Comparison of ENCODE assay signal across 25 cellular contexts in the genomic region with DNA sequence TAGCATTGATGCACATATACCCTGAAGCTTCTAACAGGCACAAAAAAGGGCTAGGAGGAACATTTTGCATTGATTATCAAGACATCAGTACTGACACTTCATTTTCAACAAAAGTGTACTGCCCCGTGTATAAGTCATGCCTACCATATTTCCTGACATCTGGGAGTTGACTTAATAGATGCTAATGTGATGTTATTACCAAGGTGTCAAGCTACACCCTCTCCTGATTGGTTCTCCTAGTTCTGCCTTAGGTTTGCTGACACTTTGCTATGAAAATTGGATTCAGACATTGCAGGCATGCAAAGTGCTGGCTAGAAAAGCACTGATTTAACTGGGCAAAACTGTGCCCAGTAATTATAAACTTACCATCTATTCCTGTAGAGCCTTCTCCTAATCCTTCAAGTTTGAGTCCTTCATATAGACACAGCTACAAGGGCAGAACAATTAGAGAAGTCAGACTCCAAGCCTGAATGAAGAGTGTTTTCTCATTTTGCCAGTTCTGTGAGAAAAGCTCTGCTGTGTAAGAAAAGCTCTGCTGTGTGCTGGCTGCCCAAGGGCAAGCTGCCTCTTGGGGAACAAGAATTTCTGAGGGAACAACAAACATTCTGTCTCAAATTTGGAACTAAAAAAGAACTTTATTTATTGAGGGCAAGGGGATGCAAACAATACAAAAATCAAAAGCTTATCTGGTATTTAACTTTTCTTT. TPM values are rescaled to one million over a fixed set of nuclear protein-coding genes. Genes with fewer than 3 reads are reported as not detected.
A peak's percentile ranks its signal among the peaks of the same experiment; 100 is the strongest.
DNase-seq lines count a peak whose midpoint lies in the region; ATAC-seq and TF ChIP-seq lines count a peak whose summit lies in the region.
"Had no signal": no experiment of that assay in that cellular context is flagged by ENCODE, and none has a peak within 500 bp of the region (broad histone marks: within the 10 kb centered on the region; RNA-seq: fewer than 3 reads in every experiment).

No MANE protein-coding gene starts in this region.

- peak overlapping the region; percentile 72 for H3K27ac Mint-ChIP-seq in activated naive CD4-positive, alpha-beta T cell treated with anti-CD3 and anti-CD28 coated beads, Interleukin-2, amount 50 U/mL, for 24 hours
- H3K27ac Mint-ChIP-seq in activated naive CD4-positive, alpha-beta T cell treated with anti-CD3 and anti-CD28 coated beads for 36 hours, result no peak overlapping the region
- peak overlapping the region; percentile 73 for H3K27ac Mint-ChIP-seq in type B pancreatic cell
- H3K27ac Mint-ChIP-seq: dendritic cell treated with granulocyte-macrophage colony-stimulating factor and Interleukin-4, amounts not matched to agents 40 ng/mL and 50 ng/mL, for 4 days had no signal

- H3K9me3 Mint-ChIP-seq in activated naive CD4-positive, alpha-beta T cell treated with anti-CD3 and anti-CD28 coated beads, Interleukin-2, amount 50 U/mL, for 24 hours, result no peaks in the 10 kb centered on the region
- no peaks in the 10 kb centered on the region for H3K9me3 Mint-ChIP-seq in activated naive CD4-positive, alpha-beta T cell treated with anti-CD3 and anti-CD28 coated beads for 36 hours
- H3K9me3 Mint-ChIP-seq in type B pancreatic cell, result no peaks in the 10 kb centered on the region
- H3K9me3 Mint-ChIP-seq: dendritic cell treated with granulocyte-macrophage colony-stimulating factor and Interleukin-4, amounts not matched to agents 40 ng/mL and 50 ng/mL, for 4 days had no signal

- POLR2A ChIA-PET in Panc1 (lab: Charles Lee), result interaction anchor here (0.6 to 1.0 kb wide), 5 partner anchors 10 to 191 kb away, joined by 3 to 7 read pairs (median 5); no protein-coding TSS in a partner anchor

- H4K20me1 ChIP-seq in hepatocyte (ENCODE audit: insufficient read depth, poor library complexity, severe bottlenecking), result no peaks in the 10 kb centered on the region

- peaks cover 14% of the 10 kb centered on the region for H3K36me3 Mint-ChIP-seq in activated naive CD4-positive, alpha-beta T cell treated with anti-CD3 and anti-CD28 coated beads, Interleukin-2, amount 50 U/mL, for 24 hours
- peaks cover 36% of the 10 kb centered on the region for H3K36me3 Mint-ChIP-seq in activated naive CD4-positive, alpha-beta T cell treated with anti-CD3 and anti-CD28 coated beads for 36 hours (ENCODE audit: low read depth)
- H3K36me3 Mint-ChIP-seq in type B pancreatic cell, result peaks cover 21% of the 10 kb centered on the region

- H3K27me3 Mint-ChIP-seq in activated naive CD4-positive, alpha-beta T cell treated with anti-CD3 and anti-CD28 coated beads, Interleukin-2, amount 50 U/mL, for 24 hours, result no peaks in the 10 kb centered on the region
- H3K27me3 Mint-ChIP-seq in activated naive CD4-positive, alpha-beta T cell treated with anti-CD3 and anti-CD28 coated beads for 36 hours (ENCODE audit: low read depth), result no peaks in the 10 kb centered on the region
- H3K27me3 Mint-ChIP-seq in type B pancreatic cell, result peaks cover 3% of the 10 kb centered on the region
- H3K27me3 Mint-ChIP-seq: dendritic cell treated with granulocyte-macrophage colony-stimulating factor and Interleukin-4, amounts not matched to agents 40 ng/mL and 50 ng/mL, for 4 days had no signal

- DNase-seq in activated naive CD4-positive, alpha-beta T cell treated with anti-CD3 and anti-CD28 coated beads for 36 hours, result no peak
- DNase-seq in Panc1 (ENCODE audit: low read depth, low spot score) (no peak), hepatocyte (ENCODE audit: low spot score) (no peak), type B pancreatic cell (ENCODE audit: extremely low spot score, unreplicated experiment) (no peak), NCI-H1105 (lab: John Stamatoyannopoulos, UW) (no peak), HuH-7.5 (ENCODE audit: low spot score) (no peak), sigmoid colon (no peak)
- DNase-seq: ACHN; activated CD4-positive, CD25-positive, alpha-beta regulatory T cell; activated naive CD4-positive, alpha-beta T cell treated with Interleukin-2 at 50 U/mL for 16 hours; activated T-cell treated with anti-CD3 and anti-CD28 coated beads, Interleukin-2, amount 50 U/mL, for 48 hours; caudate nucleus; MV-4-11; NCI-H1694; NCI-H524 treated with DMSO at 0.1 percent for 48 hours; Peyer's patch; stimulated activated CD4-positive, alpha-beta T cell treated with anti-CD3 and anti-CD28 coated beads, Interleukin-2, amount 100 ng/mL, for 24 hours had no signal

- no TSS peak for BruUV-seq in Panc1 (replicated peaks; lab: Mats Ljungman, UMichigan)

- no peak for TF ChIP-seq POLR2A in sigmoid colon (IDR thresholded peaks at IDR 0.05)

- 70% methylated on average over 1 of the region's 1 CpG for WGBS in hepatocyte (ENCODE audit: low lambda C conversion rate, missing lambda C conversion rate)
- WGBS in sigmoid colon, 2 donors, result 44 to 63% methylated on average over 1 of the region's 1 CpG

- no peaks in the 10 kb centered on the region for H3K27me3 ChIP-seq in Panc1 (ENCODE audit: control insufficient read depth, insufficient read depth, low read length)
- H3K27me3 ChIP-seq in hepatocyte, result no peaks in the 10 kb centered on the region
- H3K27me3 ChIP-seq in sigmoid colon, result no peaks in the 10 kb centered on the region
- H3K27me3 ChIP-seq: ascending aorta, Peyer's patch had no signal

- CTCF ChIA-PET in activated naive CD4-positive, alpha-beta T cell treated with anti-CD3 and anti-CD28 coated beads for 36 hours (lab: Charles Lee), result interaction anchor here (0.6 to 5.6 kb wide), 6 partner anchors 9 to 62 kb away, joined by 3 to 52 read pairs (median 4); no protein-coding TSS in a partner anchor
- CTCF ChIA-PET in Panc1 (lab: Charles Lee), result interaction anchor here (0.6 to 1.2 kb wide), 2 partner anchors 9 to 267 kb away, joined by 5 to 6 read pairs; no protein-coding TSS in a partner anchor

- H3K36me3 ChIP-seq in Panc1 (ENCODE audit: control insufficient read depth, insufficient read depth, low read length) (peaks cover 43% of the 10 kb centered on the region), hepatocyte (replicated peaks; ENCODE audit: insufficient read depth, low read depth) (no peaks in the 10 kb centered on the region), sigmoid colon (peaks cover 0 to 43% (median 19%) of the 10 kb centered on the region in 4 donors)

- H3K27ac ChIP-seq in Panc1 (ENCODE audit: low read length) (peak overlapping the region; percentile 99), hepatocyte (peak overlapping the region; percentile 71), sigmoid colon (peak overlapping the region in 2 of 4 donors; percentile 16 to 20)
- H3K27ac ChIP-seq: ascending aorta, C4-2B, KMS-11, Peyer's patch had no signal

- intact Hi-C loops in activated naive CD4-positive, alpha-beta T cell treated with anti-CD3 and anti-CD28 coated beads for 36 hours (cut with micrococcal nuclease), result loop anchor here (10.0 kb wide), 1 partner anchor 368 kb away; the partner anchor contains the start of gene SNX27
- intact Hi-C loops in Panc1 (cut with micrococcal nuclease; ENCODE audit: unreplicated experiment), result no loop called here
- intact Hi-C loops in sigmoid colon (cut with DNase I), result no loop called here

- ATAC-seq in Panc1, result no peak

- H3K4me1 Mint-ChIP-seq in activated naive CD4-positive, alpha-beta T cell treated with anti-CD3 and anti-CD28 coated beads, Interleukin-2, amount 50 U/mL, for 24 hours, result peaks cover 29% of the 10 kb centered on the region
- peaks cover 34% of the 10 kb centered on the region for H3K4me1 Mint-ChIP-seq in activated naive CD4-positive, alpha-beta T cell treated with anti-CD3 and anti-CD28 coated beads for 36 hours (ENCODE audit: low read depth)
- H3K4me1 Mint-ChIP-seq in type B pancreatic cell (ENCODE audit: unreplicated experiment), result peaks cover 32% of the 10 kb centered on the region

- H3K4me3 ChIP-seq in Panc1 (ENCODE audit: low read depth in 2 of 2, low read length in 2 of 2) (no peak overlapping the region), hepatocyte (no peak overlapping the region), sigmoid colon (no peak overlapping the region)
- H3K4me3 ChIP-seq: ascending aorta, lung, Peyer's patch, skin epidermis had no signal

- no peak for TF ChIP-seq CTCF in Panc1 (IDR thresholded peaks at IDR 0.05)
- no peak for TF ChIP-seq CTCF in hepatocyte (IDR thresholded peaks at IDR 0.05; ENCODE audit: poor library complexity)
- TF ChIP-seq CTCF in type B pancreatic cell (conservative IDR thresholded peaks at IDR 0.05), result no peak
- no peak for TF ChIP-seq CTCF in sigmoid colon (IDR thresholded peaks at IDR 0.05)

- in situ Hi-C loops in Panc1 (cut with HindIII; ENCODE audit: low pct_unique_long_range_greater_than_20kb, low sequenced_read_pairs), result no loop called here

- peaks cover 97% of the 10 kb centered on the region for H3K4me1 ChIP-seq in Panc1 (ENCODE audit: control insufficient read depth, insufficient read depth, low read length)
- H3K4me1 ChIP-seq in hepatocyte (ENCODE audit: insufficient read depth), result peaks cover 59% of the 10 kb centered on the region
- peaks cover 0 to 15% (median 12%) of the 10 kb centered on the region in 4 donors for H3K4me1 ChIP-seq in sigmoid colon

- H3K9me2 ChIP-seq in hepatocyte (replicated peaks; ENCODE audit: insufficient read depth), result no peaks in the 10 kb centered on the region

- no peak overlapping the region for H3K4me2 ChIP-seq in hepatocyte
- H3K4me2 ChIP-seq: KMS-11 had no signal

- no peak overlapping the region for H3K4me3 Mint-ChIP-seq in activated naive CD4-positive, alpha-beta T cell treated with anti-CD3 and anti-CD28 coated beads, Interleukin-2, amount 50 U/mL, for 24 hours
- H3K4me3 Mint-ChIP-seq in activated naive CD4-positive, alpha-beta T cell treated with anti-CD3 and anti-CD28 coated beads for 36 hours, result no peak overlapping the region
- peak overlapping the region; percentile 20 for H3K4me3 Mint-ChIP-seq in type B pancreatic cell
- H3K4me3 Mint-ChIP-seq: dendritic cell treated with granulocyte-macrophage colony-stimulating factor and Interleukin-4, amounts not matched to agents 40 ng/mL and 50 ng/mL, for 4 days had no signal

- H3K9me3 ChIP-seq in Panc1 (ENCODE audit: control insufficient read depth, insufficient read depth, low read depth, low read length) (no peaks in the 10 kb centered on the region), hepatocyte (ENCODE audit: low read depth) (no peaks in the 10 kb centered on the region), sigmoid colon (no peaks in the 10 kb centered on the region)
- H3K9me3 ChIP-seq: ascending aorta, Peyer's patch had no signal

- H3K79me2 ChIP-seq in hepatocyte, result peaks cover 42% of the 10 kb centered on the region

- TF ChIP-seq EP300 in sigmoid colon (IDR thresholded peaks at IDR 0.05), result no peak

- no peak overlapping the region for H2AFZ ChIP-seq in hepatocyte

RNA-seq across cellular contexts. Expression of gene S100A10, which starts 11.2 kb away (rescaled TPM):
- 100 to 1,000 TPM; 159 to 170 TPM for total RNA-seq in activated naive CD4-positive, alpha-beta T cell treated with anti-CD3 and anti-CD28 coated beads for 36 hours
- total RNA-seq in Panc1 (2021; ENCODE audit: unreplicated experiment) (1,621 TPM), hepatocyte (408 and 485 TPM in 2 replicates), type B pancreatic cell (ENCODE audit: low replicate concordance) (316 and 1,258 TPM in 2 replicates), sigmoid colon (10 to 100 TPM; 20.2 to 57.9 (median 43.0) TPM)
- polyA plus RNA-seq in Panc1 (2012; ENCODE audit: insufficient read length), result 1,294 TPM
- polyA plus RNA-seq in hepatocyte (3,367 and 3,493 TPM in 2 replicates), sigmoid colon (1,000 to 10,000 TPM; 1,087 to 1,816 (median 1,723) TPM)
- total RNA-seq: G401 had no signal

RNA-seq across cellular contexts. Expression of gene S100A11, which starts 54.4 kb away (rescaled TPM):
- total RNA-seq in activated naive CD4-positive, alpha-beta T cell treated with anti-CD3 and anti-CD28 coated beads for 36 hours, result 100 to 1,000 TPM; 229 to 235 TPM
- total RNA-seq in Panc1 (2021; ENCODE audit: unreplicated experiment) (474 TPM), hepatocyte (258 and 295 TPM in 2 replicates), type B pancreatic cell (ENCODE audit: low replicate concordance) (511 and 1,438 TPM in 2 replicates), sigmoid colon (100 to 1,000 TPM in 3 of 4 donors, 10 to 100 TPM in 1; 92.6 to 156 (median 109) TPM)
- 692 TPM for polyA plus RNA-seq in Panc1 (2012; ENCODE audit: insufficient read length)
- polyA plus RNA-seq in hepatocyte (1,491 and 1,531 TPM in 2 replicates), sigmoid colon (100 to 1,000 TPM; 371 to 633 (median 478) TPM)
- total RNA-seq: G401 had no signal
